In the genomic region with DNA sequence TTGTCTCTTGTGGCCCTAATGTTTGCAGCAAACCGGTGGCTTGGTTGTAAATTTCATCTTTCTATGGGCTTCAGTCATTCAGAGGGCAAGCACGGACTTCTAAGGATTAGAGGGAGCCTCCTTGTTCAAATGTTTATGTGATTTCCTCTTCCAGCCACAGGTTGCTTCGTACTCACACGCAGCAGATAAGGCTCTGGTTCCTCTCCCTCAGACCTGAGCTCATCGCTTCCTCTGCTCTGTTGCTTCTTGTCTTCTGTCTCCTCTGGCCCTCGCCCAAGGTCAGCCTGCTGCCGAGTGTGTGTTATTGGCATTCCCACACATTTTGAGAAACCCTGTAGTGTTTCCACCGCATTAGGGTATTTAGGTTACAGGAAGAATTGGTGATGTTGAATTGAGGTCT, we compare ENCODE assay signal across 9 cellular contexts. TPM values are rescaled to one million over a fixed set of nuclear protein-coding genes. Genes with fewer than 3 reads are reported as not detected.
DNase-seq lines count a peak whose midpoint lies in the region; ATAC-seq, FAIRE-seq and TF ChIP-seq lines count a peak whose summit lies in the region.
"Had no signal": no experiment of that assay in that cellular context is flagged by ENCODE, and none has a peak within 500 bp of the region (broad histone marks: within the 10 kb centered on the region; RNA-seq: fewer than 3 reads in every experiment).

No MANE protein-coding gene starts in this region.

- WGBS in adrenal gland, 4 donors = 24 to 35% (median 30%) methylated on average over 8 of the region's 8 CpGs
- WGBS in right lobe of liver (ENCODE audit: insufficient coverage, low coverage, low lambda C conversion rate, missing lambda C conversion rate) = 32% methylated on average over 6 of the region's 8 CpGs

- H3F3A ChIP-seq in MM.1S (ENCODE audit: insufficient read depth, low read length) = no peaks in the 10 kb centered on the region

- ATAC-seq in HG03460 (IDR thresholded peaks at IDR 0.05; ENCODE audit: unreplicated experiment) = no peak
- no peak for ATAC-seq in right lobe of liver
- ATAC-seq in HG03457 (IDR thresholded peaks at IDR 0.05; ENCODE audit: unreplicated experiment) = no peak

- peak; percentile 99 for FAIRE-seq in keratinocyte (lab: Jason Lieb, UNC)

- H3K79me2 ChIP-seq in keratinocyte (ENCODE audit: control insufficient read depth, insufficient read depth, low read length) (no peaks in the 10 kb centered on the region), MM.1S (ENCODE audit: low read length) (no peaks in the 10 kb centered on the region)

- H4K20me1 ChIP-seq in keratinocyte (ENCODE audit: control insufficient read depth, extremely low read depth, insufficient read depth, low read length) (no peaks in the 10 kb centered on the region), MM.1S (ENCODE audit: insufficient read depth, low read length) (no peaks in the 10 kb centered on the region)

- TF ChIP-seq CTCF in adrenal gland (IDR thresholded peaks at IDR 0.05) (no peak), keratinocyte (optimal IDR thresholded peaks at IDR 0.05 in 1 of 3, IDR thresholded peaks at IDR 0.05 in 1 of 3, conservative IDR thresholded peaks at IDR 0.05 in 1 of 3; ENCODE audit: extremely low read depth in 1 of 3, insufficient read depth in 2 of 3, low read length in 3 of 3) (peak in 1 of 3 experiments; percentile 7), MM.1S (IDR thresholded peaks at IDR 0.05; ENCODE audit: low read length) (no peak), right lobe of liver (IDR thresholded peaks at IDR 0.05) (no peak)

- H3K9me3 ChIP-seq in adrenal gland (replicated peaks in 1 of 3) (no peaks in the 10 kb centered on the region), keratinocyte (ENCODE audit: control insufficient read depth, low read depth, low read length) (no peaks in the 10 kb centered on the region), MM.1S (replicated peaks; ENCODE audit: insufficient read depth, low read length) (no peaks in the 10 kb centered on the region), right lobe of liver (no peaks in the 10 kb centered on the region)
- H3K9me3 ChIP-seq: mucosa of descending colon had no signal

- no peak overlapping the region for H3K4me3 ChIP-seq in adrenal gland
- peak overlapping the region; percentile 18 to 63 (median 39) for H3K4me3 ChIP-seq in keratinocyte (ENCODE audit: control insufficient read depth in 2 of 3, extremely low read depth in 1 of 3, insufficient read depth in 2 of 3, low read depth in 1 of 3, low read length in 3 of 3)
- H3K4me3 ChIP-seq in MM.1S (ENCODE audit: low read length) = no peak overlapping the region
- H3K4me3 ChIP-seq in right lobe of liver = no peak overlapping the region
- H3K4me3 ChIP-seq: mucosa of descending colon had no signal

- H3K9ac ChIP-seq in keratinocyte (ENCODE audit: control insufficient read depth, extremely low read depth, insufficient read depth, low read length) (peak overlapping the region; percentile 78), MM.1S (ENCODE audit: low read length) (no peak overlapping the region)

- dilution Hi-C loops in keratinocyte (cut with MboI; ENCODE audit: extremely low pct_ligation_motif_present, low sequenced_read_pairs) = no loop called here

- no peak for TF ChIP-seq POLR2A in adrenal gland (IDR thresholded peaks at IDR 0.05)
- no peak for TF ChIP-seq POLR2A in right lobe of liver (IDR thresholded peaks at IDR 0.05)

- H2AFZ ChIP-seq in keratinocyte (ENCODE audit: control insufficient read depth, low read length) (peak overlapping the region; percentile 14), MM.1S (ENCODE audit: low read length) (no peak overlapping the region)

- no peaks in the 10 kb centered on the region for H3K36me3 ChIP-seq in adrenal gland (replicated peaks in 1 of 2)
- no peaks in the 10 kb centered on the region for H3K36me3 ChIP-seq in keratinocyte (ENCODE audit: control insufficient read depth in 2 of 2, extremely low read depth in 1 of 2, insufficient read depth in 2 of 2, low read length in 2 of 2)
- no peaks in the 10 kb centered on the region for H3K36me3 ChIP-seq in MM.1S (replicated peaks; ENCODE audit: insufficient read depth, low read length)
- H3K36me3 ChIP-seq in right lobe of liver = no peaks in the 10 kb centered on the region

- H3K27me3 ChIP-seq in adrenal gland = no peaks in the 10 kb centered on the region
- H3K27me3 ChIP-seq in keratinocyte (ENCODE audit: control insufficient read depth, extremely low read depth, insufficient read depth, low read length) = no peaks in the 10 kb centered on the region
- H3K27me3 ChIP-seq in MM.1S (replicated peaks; ENCODE audit: insufficient read depth, low read length) = no peaks in the 10 kb centered on the region
- H3K27me3 ChIP-seq in right lobe of liver = no peaks in the 10 kb centered on the region

- H3K4me2 ChIP-seq in keratinocyte (ENCODE audit: control insufficient read depth, extremely low read depth, insufficient read depth, low read depth, low read length) (peak overlapping the region; percentile 97), MM.1S (ENCODE audit: low read depth, low read length) (no peak overlapping the region)

- H3K27ac ChIP-seq in adrenal gland (no peak overlapping the region), keratinocyte (ENCODE audit: control insufficient read depth, insufficient read depth, low read length) (peak overlapping the region; percentile 96), MM.1S (ENCODE audit: low read length) (no peak overlapping the region), right lobe of liver (no peak overlapping the region)

- no peaks in the 10 kb centered on the region for H3K9me2 ChIP-seq in MM.1S (replicated peaks; ENCODE audit: insufficient read depth, low read length)

- intact Hi-C loops in adrenal gland (cut with DNase I) (no loop called here), right lobe of liver (cut with DNase I) (no loop called here)

- DNase-seq in Daoy (ENCODE audit: low read depth) (peak; percentile 67), NOMO-1 treated with dmso at 0.1 percent for 144 hours (lab: John Stamatoyannopoulos, UW; ENCODE audit: unreplicated experiment) (peak; percentile 21), adrenal gland (peak; percentile 34 to 83 (median 77)), keratinocyte (ENCODE audit: low read depth, low spot score) (no peak), MM.1S (no peak), right lobe of liver (no peak)
- DNase-seq: mucosa of descending colon had no signal

- H3K4me1 ChIP-seq in adrenal gland (replicated peaks in 1 of 2) = no peaks in the 10 kb centered on the region
- peaks cover 26% of the 10 kb centered on the region for H3K4me1 ChIP-seq in keratinocyte (ENCODE audit: control insufficient read depth, extremely low read depth, insufficient read depth, low read length)
- H3K4me1 ChIP-seq in MM.1S (ENCODE audit: low read length) = no peaks in the 10 kb centered on the region
- H3K4me1 ChIP-seq in right lobe of liver = no peaks in the 10 kb centered on the region

- H3K9me1 ChIP-seq in keratinocyte (ENCODE audit: control insufficient read depth, extremely low read depth, insufficient read depth, low read length) = no peaks in the 10 kb centered on the region

RNA-seq across cellular contexts. Expression of a gene that starts 44.0 kb away (rescaled TPM):
- 154 and 183 TPM in 2 replicates for total RNA-seq in Daoy (2014; rRNA removed; shearing (Covaris generic))
- total RNA-seq in adrenal gland = 100 to 1,000 TPM; 259 to 580 (median 376) TPM
- 100 to 1,000 TPM; 396 to 810 (median 786) TPM for polyA plus RNA-seq in adrenal gland
- 946 to 1,224 TPM (median 993 TPM) in 3 replicates for polyA plus RNA-seq in keratinocyte
- polyA plus RNA-seq in keratinocyte (2011; ENCODE audit: low read depth) = 428 TPM
- polyA plus RNA-seq in keratinocyte (2011; cell fraction: cytosol; rRNA removed) = 856 and 1,649 TPM in 2 replicates
- polyA plus RNA-seq in keratinocyte (2011; cell fraction: nucleus; rRNA removed) = 528 and 542 TPM in 2 replicates
- 739 and 761 TPM in 2 replicates for polyA plus RNA-seq in keratinocyte (2012; ENCODE audit: low replicate concordance)
- 206 to 467 TPM (median 416 TPM) in 3 replicates for polyA minus RNA-seq in keratinocyte
- 587 TPM for polyA minus RNA-seq in keratinocyte (2011; cell fraction: cytosol; rRNA and poly(A)+ RNA removed)
- 138 and 172 TPM in 2 replicates for polyA minus RNA-seq in keratinocyte (2011; cell fraction: nucleus; rRNA and poly(A)+ RNA removed)
- 100 to 1,000 TPM; 113 to 281 (median 185) TPM for total RNA-seq in right lobe of liver

RNA-seq across cellular contexts. Expression of a gene that starts 58.3 kb away (rescaled TPM):
- 161 and 207 TPM in 2 replicates for total RNA-seq in Daoy (2014; rRNA removed; shearing (Covaris generic))
- 100 to 1,000 TPM; 191 to 436 (median 251) TPM for total RNA-seq in adrenal gland
- 100 to 1,000 TPM; 217 to 419 (median 226) TPM for polyA plus RNA-seq in adrenal gland
- 526 to 759 TPM (median 536 TPM) in 3 replicates for polyA plus RNA-seq in keratinocyte
- 832 TPM for polyA plus RNA-seq in keratinocyte (2011; ENCODE audit: low read depth)
- polyA plus RNA-seq in keratinocyte (2011; cell fraction: cytosol; rRNA removed) = 508 and 955 TPM in 2 replicates
- polyA plus RNA-seq in keratinocyte (2011; cell fraction: nucleus; rRNA removed) = 319 and 354 TPM in 2 replicates
- polyA plus RNA-seq in keratinocyte (2012; ENCODE audit: low replicate concordance) = 469 and 496 TPM in 2 replicates
- 140 to 335 TPM (median 275 TPM) in 3 replicates for polyA minus RNA-seq in keratinocyte
- 479 TPM for polyA minus RNA-seq in keratinocyte (2011; cell fraction: cytosol; rRNA and poly(A)+ RNA removed)
- 97.7 and 185 TPM in 2 replicates for polyA minus RNA-seq in keratinocyte (2011; cell fraction: nucleus; rRNA and poly(A)+ RNA removed)
- total RNA-seq in right lobe of liver = 100 to 1,000 TPM in 5 of 6 experiments, 10 to 100 TPM in 1; 82.1 to 309 (median 225) TPM

Comparison
In these comparisons a context has a peak if more than half of its experiments do, and no peak if none do; other contexts are left out.
1. DNase-seq: peak in Daoy (single experiment), NOMO-1 treated with dmso at 0.1 percent for 144 hours (single experiment) and adrenal gland (7 of 7); none in keratinocyte (single experiment), MM.1S (single experiment) and right lobe of liver (0 of 3).
2. H3K4me3 ChIP-seq: peak in keratinocyte (3 of 3); none in adrenal gland (0 of 4), MM.1S (single experiment) and right lobe of liver (0 of 3).